ENCODE assay signal across 12 cellular contexts in genomic region chr17:47119746-47120520, GRCh38.
DNase-seq lines count a peak whose midpoint lies in the region; ATAC-seq and TF ChIP-seq lines count a peak whose summit lies in the region.
"Had no signal": no experiment of that assay in that cellular context is flagged by ENCODE, and none has a peak within 500 bp of the region (broad histone marks: within the 10 kb centered on the region; RNA-seq: fewer than 3 reads in every experiment).

No MANE protein-coding gene starts in this region.

- H3K36me3 ChIP-seq in SJSA1: peaks cover 57% of the 10 kb centered on the region
- H3K36me3 ChIP-seq in neuronal stem cell (replicated peaks in 1 of 2; ENCODE audit: control insufficient read depth in 2 of 2, insufficient read depth in 2 of 2, low read length in 2 of 2): peaks cover 4 to 65% of the 10 kb centered on the region in 2 donors
- H3K36me3 ChIP-seq in gastroesophageal sphincter: peaks cover 7 to 73% of the 10 kb centered on the region in 2 donors
- H3K36me3 ChIP-seq in mucosa of descending colon (ENCODE audit: low read depth): no peaks in the 10 kb centered on the region

- no peak overlapping the region for H3K4me2 ChIP-seq in neuronal stem cell (ENCODE audit: insufficient read depth, low read length, poor library complexity, severe bottlenecking)

- H2AK5ac ChIP-seq in neuronal stem cell (ENCODE audit: low read depth, low read length): no peak overlapping the region

- ATAC-seq in activated naive CD4-positive, alpha-beta T cell treated with anti-CD3 and anti-CD28 coated beads, Interleukin-2, amount 50 U/mL, for 72 hours: peak; percentile 79 to 97
- ATAC-seq in gastroesophageal sphincter: no peak
- ATAC-seq in mucosa of descending colon: no peak
- ATAC-seq: effector memory CD8-positive, alpha-beta T cell had no signal

- no peak for TF ChIP-seq EP300 in gastroesophageal sphincter (IDR thresholded peaks at IDR 0.05)

- H3K36me3 Mint-ChIP-seq in activated naive CD4-positive, alpha-beta T cell treated with anti-CD3 and anti-CD28 coated beads, Interleukin-2, amount 50 U/mL, for 72 hours: peaks cover 0 to 16% of the 10 kb centered on the region in 2 donors

- H3K27me3 ChIP-seq in SJSA1 (replicated peaks): no peaks in the 10 kb centered on the region
- no peaks in the 10 kb centered on the region for H3K27me3 ChIP-seq in neuronal stem cell (ENCODE audit: control insufficient read depth in 3 of 3, insufficient read depth in 3 of 3, low read depth in 1 of 3, low read length in 3 of 3)
- no peaks in the 10 kb centered on the region for H3K27me3 ChIP-seq in gastroesophageal sphincter

- no peak overlapping the region for H2BK15ac ChIP-seq in neuronal stem cell (ENCODE audit: low read length)

- H4K8ac ChIP-seq in neuronal stem cell (ENCODE audit: low read depth, low read length): no peak overlapping the region

- no peak overlapping the region for H3K9ac ChIP-seq in neuronal stem cell (ENCODE audit: low read depth, low read length, poor library complexity)

- no peak overlapping the region for H2BK12ac ChIP-seq in neuronal stem cell (ENCODE audit: low read length)

- H3K18ac ChIP-seq in neuronal stem cell (ENCODE audit: low read length): no peak overlapping the region

- WGBS in neuronal stem cell (ENCODE audit: extremely low coverage in 2 of 2, insufficient read length in 2 of 2, insufficient replicate concordance in 1 of 2), 2 donors: no CpG with 5 or more reads among the region's 2 CpGs
- 44 to 66% methylated on average over 2 of the region's 2 CpGs for WGBS in gastroesophageal sphincter (ENCODE audit: low coverage in 1 of 2), 2 donors

- H2AFZ ChIP-seq in neuronal stem cell (ENCODE audit: low read length): no peak overlapping the region

- H3K4ac ChIP-seq in neuronal stem cell (ENCODE audit: low read length): no peak overlapping the region

- H3K27ac ChIP-seq in SJSA1 (peak overlapping the region; percentile 74), neuronal stem cell (replicated peaks; ENCODE audit: low read length) (no peak overlapping the region), gastroesophageal sphincter (no peak overlapping the region)

- no peak overlapping the region for H2BK5ac ChIP-seq in neuronal stem cell (ENCODE audit: low read length)

- H3K4me3 ChIP-seq in SJSA1: no peak overlapping the region
- H3K4me3 ChIP-seq in neuronal stem cell (ENCODE audit: low read length in 2 of 2): no peak overlapping the region
- no peak overlapping the region for H3K4me3 ChIP-seq in gastroesophageal sphincter
- no peak overlapping the region for H3K4me3 ChIP-seq in mucosa of descending colon

- DNase-seq in activated naive CD4-positive, alpha-beta T cell treated with anti-CD3 and anti-CD28 coated beads, Interleukin-2, amount 50 U/mL, for 72 hours (ENCODE audit: low spot score in 2 of 2): no peak
- DNase-seq in activated naive CD4-positive, alpha-beta T cell treated with anti-CD3 and anti-CD28 coated beads, Interleukin-2, amount 50 U/mL, for 16 hours: no peak
- DNase-seq in SJSA1 (ENCODE audit: low read depth in 1 of 2, low spot score in 2 of 2) (peak in 1 of 2 experiments; percentile 89), fibroblast of peridontal ligament (ENCODE audit: extremely low read depth) (peak; percentile 69), superior temporal gyrus (ENCODE audit: extremely low spot score) (peak; percentile 27), neuronal stem cell (ENCODE audit: low spot score) (no peak), mucosa of descending colon (no peak)
- DNase-seq: effector memory CD8-positive, alpha-beta T cell; Kasumi-1 had no signal

- no peak overlapping the region for H2BK120ac ChIP-seq in neuronal stem cell (ENCODE audit: low read depth, low read length)

- H3K27ac Mint-ChIP-seq in activated naive CD4-positive, alpha-beta T cell treated with anti-CD3 and anti-CD28 coated beads, Interleukin-2, amount 50 U/mL, for 72 hours: peak overlapping the region in 1 of 2 donors; percentile 67
- H3K27ac Mint-ChIP-seq: progenitor cell of endocrine pancreas; T-helper 2 cell treated with Interferon-gamma antibody and Interleukin-4, amounts not matched to agents 5 μg/mL and 100 μg/mL, for 36 hours had no signal

- no peak overlapping the region for H4K91ac ChIP-seq in neuronal stem cell (ENCODE audit: low read depth, low read length, poor library complexity)

- intact Hi-C loops in mucosa of descending colon (cut with DNase I, micrococcal nuclease): no loop called here

- peaks cover 31% of the 10 kb centered on the region for H3K4me1 ChIP-seq in SJSA1 (replicated peaks)
- H3K4me1 ChIP-seq in neuronal stem cell (ENCODE audit: control insufficient read depth in 2 of 2, insufficient read depth in 1 of 2, low read depth in 1 of 2, low read length in 2 of 2): peaks cover 2 to 23% of the 10 kb centered on the region in 2 donors
- no peaks in the 10 kb centered on the region for H3K4me1 ChIP-seq in gastroesophageal sphincter
- no peaks in the 10 kb centered on the region for H3K4me1 ChIP-seq in mucosa of descending colon (ENCODE audit: low read depth)

- H3K9me3 ChIP-seq in SJSA1 (replicated peaks) (no peaks in the 10 kb centered on the region), neuronal stem cell (replicated peaks in 1 of 2; ENCODE audit: control insufficient read depth in 2 of 2, insufficient read depth in 1 of 2, low read depth in 1 of 2, low read length in 2 of 2) (no peaks in the 10 kb centered on the region), gastroesophageal sphincter (no peaks in the 10 kb centered on the region), mucosa of descending colon (no peaks in the 10 kb centered on the region)

- no peak overlapping the region for H3K23ac ChIP-seq in neuronal stem cell (ENCODE audit: low read depth, low read length, poor library complexity)

- no peaks in the 10 kb centered on the region for H3K9me3 Mint-ChIP-seq in activated naive CD4-positive, alpha-beta T cell treated with anti-CD3 and anti-CD28 coated beads, Interleukin-2, amount 50 U/mL, for 72 hours
- H3K9me3 Mint-ChIP-seq: effector memory CD8-positive, alpha-beta T cell; T-helper 2 cell treated with Interferon-gamma antibody and Interleukin-4, amounts not matched to agents 5 μg/mL and 100 μg/mL, for 36 hours had no signal

- H3K14ac ChIP-seq in neuronal stem cell (ENCODE audit: low read length): no peak overlapping the region

- H3K79me1 ChIP-seq in neuronal stem cell (ENCODE audit: low read depth, low read length): no peaks in the 10 kb centered on the region

- no peak for TF ChIP-seq POLR2A in gastroesophageal sphincter (IDR thresholded peaks at IDR 0.05)

- no peak for TF ChIP-seq CTCF in gastroesophageal sphincter (IDR thresholded peaks at IDR 0.05)
- TF ChIP-seq CTCF in mucosa of descending colon (IDR thresholded peaks at IDR 0.05): no peak

Comparison
In these comparisons a context has a peak if more than half of its experiments do, and no peak if none do; other contexts are left out.
1. ATAC-seq: peak in activated naive CD4-positive, alpha-beta T cell treated with anti-CD3 and anti-CD28 coated beads, Interleukin-2, amount 50 U/mL, for 72 hours (2 of 2); none in gastroesophageal sphincter (single experiment) and mucosa of descending colon (single experiment).
2. DNase-seq: peak in fibroblast of peridontal ligament (single experiment) and superior temporal gyrus (single experiment); none in activated naive CD4-positive, alpha-beta T cell treated with anti-CD3 and anti-CD28 coated beads, Interleukin-2, amount 50 U/mL, for 72 hours (0 of 2), activated naive CD4-positive, alpha-beta T cell treated with anti-CD3 and anti-CD28 coated beads, Interleukin-2, amount 50 U/mL, for 16 hours (single experiment), neuronal stem cell (single experiment) and mucosa of descending colon (0 of 3).